ENCODE assay signal across 9 cellular contexts in the genomic region with DNA sequence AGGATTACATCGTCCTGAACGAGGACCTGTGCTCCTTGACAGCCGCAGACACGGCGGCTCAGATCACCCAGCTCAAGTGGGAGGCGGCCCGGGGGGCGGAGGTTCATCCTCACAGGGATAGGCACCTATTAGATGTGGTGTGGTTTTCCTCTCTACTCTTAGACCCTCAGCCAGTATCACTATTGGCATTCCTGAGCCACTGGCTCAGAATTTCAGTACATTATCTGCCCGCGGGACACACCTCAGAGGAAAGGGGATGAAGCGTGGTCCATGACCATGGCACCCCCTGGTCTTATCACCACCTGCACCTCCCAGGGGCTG. TPM values are rescaled to one million over a fixed set of nuclear protein-coding genes. Genes with fewer than 3 reads are reported as not detected.
DNase-seq lines count a peak whose midpoint lies in the region; ATAC-seq and TF ChIP-seq lines count a peak whose summit lies in the region.
"Had no signal": no experiment of that assay in that cellular context is flagged by ENCODE, and none has a peak within 500 bp of the region (broad histone marks: within the 10 kb centered on the region; RNA-seq: fewer than 3 reads in every experiment).

No MANE protein-coding gene starts in this region.

- intact Hi-C loops in activated CD8-positive, alpha-beta T cell treated with anti-CD3 and anti-CD28 coated beads for 36 hours (cut with micrococcal nuclease): no loop called here

- peak overlapping the region; percentile 89 for H3K4me2 ChIP-seq in GM23338

- no peaks in the 10 kb centered on the region for H3K79me2 ChIP-seq in GM23338 (replicated peaks; ENCODE audit: insufficient read depth)

- H3K27ac ChIP-seq in GM23338 (ENCODE audit: low read depth): no peak overlapping the region

- H3K4me1 ChIP-seq in GM23338 (ENCODE audit: insufficient read depth): peaks cover 4% of the 10 kb centered on the region

- no peaks in the 10 kb centered on the region for H4K20me1 ChIP-seq in GM23338 (replicated peaks; ENCODE audit: insufficient read depth)

- H3K4me3 ChIP-seq in GM23338: peak overlapping the region; percentile 87

- no peak for DNase-seq in GM23338 (ENCODE audit: low spot score)
- no peak for DNase-seq in activated CD8-positive, alpha-beta T cell treated with anti-CD3 and anti-CD28 coated beads for 36 hours
- DNase-seq in hepatic stellate cell (ENCODE audit: low spot score): peak; percentile 14
- no peak for DNase-seq in stimulated activated effector memory CD8-positive, alpha-beta T cell treated with anti-CD3 and anti-CD28 coated beads, Interleukin-12 subunit alpha, Interleukin-12 subunit beta, amount 100 ng/mL, for 72 hours (ENCODE audit: low spot score in 2 of 2)
- DNase-seq in AG08396 (ENCODE audit: low spot score): no peak
- DNase-seq in NCI-H2227 (lab: John Stamatoyannopoulos, UW; ENCODE audit: unreplicated experiment): no peak
- DNase-seq in NCI-H1048 (lab: John Stamatoyannopoulos, UW): no peak
- no peak for DNase-seq in NCI-H226

- no peak for TF ChIP-seq CTCF in GM23338 (conservative IDR thresholded peaks at IDR 0.05; ENCODE audit: low read depth in 2 of 2)
- no peak for TF ChIP-seq CTCF in activated CD8-positive, alpha-beta T cell treated with anti-CD3 and anti-CD28 coated beads for 36 hours (IDR thresholded peaks at IDR 0.05)

- POLR2A ChIA-PET in activated CD8-positive, alpha-beta T cell treated with anti-CD3 and anti-CD28 coated beads for 36 hours (lab: Charles Lee): no interaction called here

- H3K9me3 Mint-ChIP-seq in GM23338: peaks cover 9% of the 10 kb centered on the region
- H3K9me3 Mint-ChIP-seq in activated CD8-positive, alpha-beta T cell treated with anti-CD3 and anti-CD28 coated beads for 36 hours: peaks cover 9% of the 10 kb centered on the region
- H3K9me3 Mint-ChIP-seq in stimulated activated effector memory CD8-positive, alpha-beta T cell treated with anti-CD3 and anti-CD28 coated beads, Interleukin-12 subunit alpha, Interleukin-12 subunit beta, amount 100 ng/mL, for 72 hours: peaks cover 8% of the 10 kb centered on the region

- peaks cover 8% of the 10 kb centered on the region for H3K36me3 Mint-ChIP-seq in GM23338 (ENCODE audit: low read depth)
- peaks cover 4% of the 10 kb centered on the region for H3K36me3 Mint-ChIP-seq in activated CD8-positive, alpha-beta T cell treated with anti-CD3 and anti-CD28 coated beads for 36 hours (ENCODE audit: low read depth)
- H3K36me3 Mint-ChIP-seq in stimulated activated effector memory CD8-positive, alpha-beta T cell treated with anti-CD3 and anti-CD28 coated beads, Interleukin-12 subunit alpha, Interleukin-12 subunit beta, amount 100 ng/mL, for 72 hours: no peaks in the 10 kb centered on the region

- H3F3A ChIP-seq in GM23338 (replicated peaks; ENCODE audit: low read depth): no peaks in the 10 kb centered on the region

- peak overlapping the region; percentile 99 for H2AFZ ChIP-seq in GM23338

- H3K9me2 ChIP-seq in GM23338 (ENCODE audit: insufficient read depth): no peaks in the 10 kb centered on the region

- peaks cover 48% of the 10 kb centered on the region for H3K27me3 ChIP-seq in GM23338 (ENCODE audit: insufficient read depth)

- H3K36me3 ChIP-seq in GM23338 (ENCODE audit: insufficient read depth): no peaks in the 10 kb centered on the region

- ATAC-seq in GM23338: peak; percentile 17
- ATAC-seq in activated CD8-positive, alpha-beta T cell treated with anti-CD3 and anti-CD28 coated beads for 36 hours: no peak
- ATAC-seq in stimulated activated effector memory CD8-positive, alpha-beta T cell treated with anti-CD3 and anti-CD28 coated beads, Interleukin-12 subunit alpha, Interleukin-12 subunit beta, amount 100 ng/mL, for 72 hours: peak; percentile 17

- peaks cover 15% of the 10 kb centered on the region for H3K4me1 Mint-ChIP-seq in GM23338
- peaks cover 9% of the 10 kb centered on the region for H3K4me1 Mint-ChIP-seq in activated CD8-positive, alpha-beta T cell treated with anti-CD3 and anti-CD28 coated beads for 36 hours (ENCODE audit: low read depth)
- H3K4me1 Mint-ChIP-seq in stimulated activated effector memory CD8-positive, alpha-beta T cell treated with anti-CD3 and anti-CD28 coated beads, Interleukin-12 subunit alpha, Interleukin-12 subunit beta, amount 100 ng/mL, for 72 hours: peaks cover 8% of the 10 kb centered on the region

- CTCF ChIA-PET in activated CD8-positive, alpha-beta T cell treated with anti-CD3 and anti-CD28 coated beads for 36 hours (lab: Charles Lee): no interaction called here

- peaks cover 31% of the 10 kb centered on the region for H3K27me3 Mint-ChIP-seq in GM23338 (ENCODE audit: insufficient read depth, low read depth, poor library complexity)
- peaks cover 26% of the 10 kb centered on the region for H3K27me3 Mint-ChIP-seq in activated CD8-positive, alpha-beta T cell treated with anti-CD3 and anti-CD28 coated beads for 36 hours

- H3K4me3 Mint-ChIP-seq in GM23338: peak overlapping the region; percentile 82
- peak overlapping the region; percentile 64 for H3K4me3 Mint-ChIP-seq in activated CD8-positive, alpha-beta T cell treated with anti-CD3 and anti-CD28 coated beads for 36 hours
- peak overlapping the region; percentile 76 for H3K4me3 Mint-ChIP-seq in stimulated activated effector memory CD8-positive, alpha-beta T cell treated with anti-CD3 and anti-CD28 coated beads, Interleukin-12 subunit alpha, Interleukin-12 subunit beta, amount 100 ng/mL, for 72 hours

- H3K27ac Mint-ChIP-seq in GM23338: no peak overlapping the region
- H3K27ac Mint-ChIP-seq in activated CD8-positive, alpha-beta T cell treated with anti-CD3 and anti-CD28 coated beads for 36 hours: no peak overlapping the region
- H3K27ac Mint-ChIP-seq in stimulated activated effector memory CD8-positive, alpha-beta T cell treated with anti-CD3 and anti-CD28 coated beads, Interleukin-12 subunit alpha, Interleukin-12 subunit beta, amount 100 ng/mL, for 72 hours: no peak overlapping the region

TF ChIP-seq in GM23338, 12 proteins besides CTCF, POLR2A, EP300 and RAD21:
- TF ChIP-seq JUNB (IDR thresholded peaks at IDR 0.05; ENCODE audit: unreplicated experiment) (no peak), ZNF331 (CRISPR knock-in tag; IDR thresholded peaks at IDR 0.05; ENCODE audit: low read depth) (no peak), STAT1 (IDR thresholded peaks at IDR 0.05; ENCODE audit: unreplicated experiment) (no peak), EZH2phosphoT487 (IDR thresholded peaks at IDR 0.05; ENCODE audit: unreplicated experiment) (no peak), ZNF114 (CRISPR knock-in tag; IDR thresholded peaks at IDR 0.05) (no peak)

RNA-seq across cellular contexts. Expression of a gene that starts 34.6 kb away (rescaled TPM):
- total RNA-seq in GM23338 (2014; rRNA removed; shearing (Covaris generic)): 1.5 and 2.8 TPM in 2 replicates
- 2.5 and 2.6 TPM in 2 replicates for polyA plus RNA-seq in GM23338 (2016; fragmentation: Nextera tagmentation; extraction: Ambion mirVana)
- 1 to 10 TPM; 3.0 to 3.8 TPM for total RNA-seq in activated CD8-positive, alpha-beta T cell treated with anti-CD3 and anti-CD28 coated beads for 36 hours
- total RNA-seq: RPMI7951 had no signal
